1 cellular context compared by ENCODE assay signal in the genomic region with DNA sequence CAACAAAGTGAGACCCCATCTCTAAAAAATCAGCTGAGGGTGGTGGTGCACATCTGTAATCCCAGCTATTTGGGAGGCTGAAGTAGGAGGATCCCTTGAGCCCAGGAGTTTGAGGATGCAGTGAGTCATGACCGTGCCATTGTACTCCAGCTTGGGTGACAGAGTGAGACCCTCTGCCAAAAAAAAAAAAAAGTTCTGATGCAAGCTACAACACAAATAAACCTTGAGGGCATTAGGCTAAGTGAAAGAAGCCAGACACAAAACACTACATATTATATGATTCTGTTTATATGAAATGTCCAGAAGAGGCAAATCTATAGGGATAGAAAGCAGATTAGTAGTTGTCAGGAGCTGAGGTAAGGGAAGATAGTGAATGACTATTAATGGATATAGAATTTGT.
TF ChIP-seq lines count a peak whose summit lies in the region.

No MANE protein-coding gene starts in this region.

TF ChIP-seq in IMR-90, 13 proteins besides CTCF, POLR2A, EP300 and RAD21:
- peak; percentile 13; the same call in 1 of the 2 replicates for TF ChIP-seq BHLHE40 (IDR thresholded peaks at IDR 0.05; ENCODE audit: low read depth, low read length)
- no peak for TF ChIP-seq FOS (IDR thresholded peaks at IDR 0.05; ENCODE audit: low read depth, low read length)
- TF ChIP-seq RCOR1 (IDR thresholded peaks at IDR 0.05; ENCODE audit: insufficient replicate concordance, low read length): no peak
- TF ChIP-seq, protein P1, sequence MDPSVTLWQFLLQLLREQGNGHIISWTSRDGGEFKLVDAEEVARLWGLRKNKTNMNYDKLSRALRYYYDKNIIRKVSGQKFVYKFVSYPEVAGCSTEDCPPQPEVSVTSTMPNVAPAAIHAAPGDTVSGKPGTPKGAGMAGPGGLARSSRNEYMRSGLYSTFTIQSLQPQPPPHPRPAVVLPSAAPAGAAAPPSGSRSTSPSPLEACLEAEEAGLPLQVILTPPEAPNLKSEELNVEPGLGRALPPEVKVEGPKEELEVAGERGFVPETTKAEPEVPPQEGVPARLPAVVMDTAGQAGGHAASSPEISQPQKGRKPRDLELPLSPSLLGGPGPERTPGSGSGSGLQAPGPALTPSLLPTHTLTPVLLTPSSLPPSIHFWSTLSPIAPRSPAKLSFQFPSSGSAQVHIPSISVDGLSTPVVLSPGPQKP (IDR thresholded peaks at IDR 0.05; ENCODE audit: borderline replicate concordance, low read depth, low read length): no peak
- no peak for TF ChIP-seq NFE2L2 (IDR thresholded peaks at IDR 0.05; ENCODE audit: low read depth, low read length)
